1 cellular context compared by ENCODE assay signal in the genomic region with DNA sequence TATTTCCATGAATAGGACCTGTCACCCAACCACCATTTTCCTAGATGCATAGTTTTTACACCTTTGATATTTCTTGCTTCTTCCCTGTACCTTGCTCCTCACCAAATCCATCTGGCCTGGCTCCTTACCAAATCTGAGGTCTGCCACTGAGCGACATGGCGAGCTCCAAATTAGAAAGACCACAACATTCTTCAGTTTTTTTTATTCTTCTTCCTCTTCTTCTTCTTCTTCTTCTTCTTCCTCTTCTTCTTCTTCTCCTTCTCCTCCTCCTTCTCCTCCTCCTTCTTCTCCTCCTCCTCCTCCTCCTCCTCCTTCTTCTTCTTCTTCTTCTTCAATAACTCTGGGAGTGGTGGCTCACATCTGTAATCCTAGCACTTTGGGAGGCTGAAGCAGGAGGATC.
TF ChIP-seq lines count a peak whose summit lies in the region.

No MANE protein-coding gene starts in this region.

TF ChIP-seq in IMR-90, 13 proteins besides CTCF, POLR2A, EP300 and RAD21:
- TF ChIP-seq NFE2L2 (IDR thresholded peaks at IDR 0.05; ENCODE audit: low read depth, low read length) (no peak), FOS (IDR thresholded peaks at IDR 0.05; ENCODE audit: low read depth, low read length) (no peak), RCOR1 (IDR thresholded peaks at IDR 0.05; ENCODE audit: insufficient replicate concordance, low read length) (no peak), RFX5 (IDR thresholded peaks at IDR 0.05; ENCODE audit: low read depth, low read length) (no peak), MAFK (IDR thresholded peaks at IDR 0.05; ENCODE audit: low read depth, low read length) (no peak), BHLHE40 (IDR thresholded peaks at IDR 0.05; ENCODE audit: low read depth, low read length) (no peak), CEBPB (IDR thresholded peaks at IDR 0.05; ENCODE audit: low read depth, low read length) (no peak), CHD1 (IDR thresholded peaks at IDR 0.05; ENCODE audit: low read depth, low read length) (no peak), SMC3 (IDR thresholded peaks at IDR 0.05; ENCODE audit: low read depth, low read length) (no peak), MAZ (IDR thresholded peaks at IDR 0.05; ENCODE audit: borderline replicate concordance, low read depth, low read length) (no peak)
- TF ChIP-seq, protein P1, sequence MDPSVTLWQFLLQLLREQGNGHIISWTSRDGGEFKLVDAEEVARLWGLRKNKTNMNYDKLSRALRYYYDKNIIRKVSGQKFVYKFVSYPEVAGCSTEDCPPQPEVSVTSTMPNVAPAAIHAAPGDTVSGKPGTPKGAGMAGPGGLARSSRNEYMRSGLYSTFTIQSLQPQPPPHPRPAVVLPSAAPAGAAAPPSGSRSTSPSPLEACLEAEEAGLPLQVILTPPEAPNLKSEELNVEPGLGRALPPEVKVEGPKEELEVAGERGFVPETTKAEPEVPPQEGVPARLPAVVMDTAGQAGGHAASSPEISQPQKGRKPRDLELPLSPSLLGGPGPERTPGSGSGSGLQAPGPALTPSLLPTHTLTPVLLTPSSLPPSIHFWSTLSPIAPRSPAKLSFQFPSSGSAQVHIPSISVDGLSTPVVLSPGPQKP (IDR thresholded peaks at IDR 0.05; ENCODE audit: borderline replicate concordance, low read depth, low read length) = no peak
- TF ChIP-seq, protein P2, sequence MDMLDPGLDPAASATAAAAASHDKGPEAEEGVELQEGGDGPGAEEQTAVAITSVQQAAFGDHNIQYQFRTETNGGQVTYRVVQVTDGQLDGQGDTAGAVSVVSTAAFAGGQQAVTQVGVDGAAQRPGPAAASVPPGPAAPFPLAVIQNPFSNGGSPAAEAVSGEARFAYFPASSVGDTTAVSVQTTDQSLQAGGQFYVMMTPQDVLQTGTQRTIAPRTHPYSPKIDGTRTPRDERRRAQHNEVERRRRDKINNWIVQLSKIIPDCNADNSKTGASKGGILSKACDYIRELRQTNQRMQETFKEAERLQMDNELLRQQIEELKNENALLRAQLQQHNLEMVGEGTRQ (IDR thresholded peaks at IDR 0.05; ENCODE audit: low read depth, low read length) = no peak
TF ChIP-seq in IMR-90: peak in this region for 0.
